In the genomic region with DNA sequence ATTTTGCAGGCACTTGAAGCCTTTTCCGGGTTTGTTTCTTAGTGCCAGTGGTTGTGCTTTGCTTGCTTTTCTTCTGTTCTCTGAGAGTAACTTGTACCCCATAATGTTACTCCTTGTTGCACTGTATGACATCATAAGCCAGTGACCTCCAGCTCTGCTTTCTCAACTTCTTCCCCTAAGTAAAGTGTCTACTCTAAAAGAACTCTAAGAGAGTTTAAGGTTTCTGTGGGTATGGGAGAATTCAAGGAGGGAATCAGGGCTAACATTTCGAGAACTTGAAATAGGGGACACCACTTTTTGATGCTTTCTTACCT, we compare ENCODE assay signal across 28 cellular contexts.
DNase-seq lines count a peak whose midpoint lies in the region; ATAC-seq and TF ChIP-seq lines count a peak whose summit lies in the region.
"Had no signal": no experiment of that assay in that cellular context is flagged by ENCODE, and none has a peak within 500 bp of the region (broad histone marks: within the 10 kb centered on the region; RNA-seq: fewer than 3 reads in every experiment).

No MANE protein-coding gene starts in this region.

- TF ChIP-seq EP300 in upper lobe of left lung (IDR thresholded peaks at IDR 0.05), result no peak

- H3K9ac ChIP-seq in colonic mucosa (ENCODE audit: low read depth in 2 of 2, low read length in 2 of 2), result no peak overlapping the region
- H3K9ac ChIP-seq: GM23248 had no signal

- H3K4me3 ChIP-seq in colonic mucosa, result no peak overlapping the region
- H3K4me3 ChIP-seq in left lung, result no peak overlapping the region
- no peak overlapping the region for H3K4me3 ChIP-seq in upper lobe of left lung
- H3K4me3 ChIP-seq: cardiac muscle cell, GM23248, heart right ventricle, mucosa of descending colon, Peyer's patch, vagina had no signal

- TF ChIP-seq POLR2A in upper lobe of left lung (IDR thresholded peaks at IDR 0.05), result no peak

- peak overlapping the region; percentile 8 for H3K27ac Mint-ChIP-seq in activated T-cell treated with anti-CD3 and anti-CD28 coated beads, Interleukin-2, amount 50 U/mL, for 24 hours
- H3K27ac Mint-ChIP-seq: activated naive CD8-positive, alpha-beta T cell; natural killer cell treated with Interleukin-12 subunit alpha and Interleukin-12 subunit beta and Interleukin-15 and Interleukin-18, amount 100 ng/mL, for 72 hours had no signal

- WGBS in upper lobe of left lung, 2 donors, result 59 to 72% methylated on average over 2 of the region's 2 CpGs

- H3K36me3 Mint-ChIP-seq in activated T-cell treated with anti-CD3 and anti-CD28 coated beads, Interleukin-2, amount 50 U/mL, for 24 hours (ENCODE audit: low read depth), result peaks cover 69% of the 10 kb centered on the region
- H3K36me3 Mint-ChIP-seq: natural killer cell treated with Interleukin-12 subunit alpha and Interleukin-12 subunit beta and Interleukin-15 and Interleukin-18, amount 100 ng/mL, for 72 hours had no signal

- ATAC-seq in left lung (peak; percentile 80), upper lobe of left lung (ENCODE audit: low FRiP score in 2 of 2) (peak in 1 of 2 donors; percentile 65), GM21367 (IDR thresholded peaks at IDR 0.05; ENCODE audit: unreplicated experiment) (no peak), HG03045 (IDR thresholded peaks at IDR 0.05; ENCODE audit: unreplicated experiment) (no peak)
- ATAC-seq: effector memory CD8-positive, alpha-beta T cell; heart right ventricle; natural killer cell treated with Interleukin-12 subunit alpha and Interleukin-12 subunit beta and Interleukin-15 and Interleukin-18, amount 100 ng/mL, for 72 hours had no signal

- TF ChIP-seq CTCF in colonic mucosa (IDR thresholded peaks at IDR 0.05) (no peak), left lung (IDR thresholded peaks at IDR 0.05) (no peak), upper lobe of left lung (IDR thresholded peaks at IDR 0.05) (no peak)

- H3K27me3 ChIP-seq in colonic mucosa (no peaks in the 10 kb centered on the region), left lung (no peaks in the 10 kb centered on the region), upper lobe of left lung (no peaks in the 10 kb centered on the region)
- H3K27me3 ChIP-seq: cardiac muscle cell, heart right ventricle, Peyer's patch, vagina had no signal

- intact Hi-C loops in colonic mucosa (cut with DNase I) (no loop called here), left lung (cut with DNase I) (no loop called here)

- no peaks in the 10 kb centered on the region for H3K9me3 Mint-ChIP-seq in activated T-cell treated with anti-CD3 and anti-CD28 coated beads, Interleukin-2, amount 50 U/mL, for 24 hours
- H3K9me3 Mint-ChIP-seq: CD4-positive, CD25-positive, alpha-beta regulatory T cell; effector memory CD8-positive, alpha-beta T cell; natural killer cell treated with Interleukin-12 subunit alpha and Interleukin-12 subunit beta and Interleukin-15 and Interleukin-18, amount 100 ng/mL, for 72 hours had no signal

- no peaks in the 10 kb centered on the region for H3K27me3 Mint-ChIP-seq in activated T-cell treated with anti-CD3 and anti-CD28 coated beads, Interleukin-2, amount 50 U/mL, for 24 hours
- H3K27me3 Mint-ChIP-seq: activated naive CD8-positive, alpha-beta T cell; CD4-positive, CD25-positive, alpha-beta regulatory T cell; effector memory CD8-positive, alpha-beta T cell; natural killer cell treated with Interleukin-12 subunit alpha and Interleukin-12 subunit beta and Interleukin-15 and Interleukin-18, amount 100 ng/mL, for 72 hours had no signal

- DNase-seq in activated T-cell treated with anti-CD3 and anti-CD28 coated beads, Interleukin-2, amount 50 U/mL, for 24 hours, result no peak
- DNase-seq in activated T-cell treated with anti-CD3 and anti-CD28 coated beads, Interleukin-2, amount 50 U/mL, for 48 hours, result no peak
- DNase-seq in colonic mucosa (no peak), left lung (no peak), upper lobe of left lung (peak in 1 of 2 donors; percentile 34), caudate nucleus (lab: John Stamatoyannopoulos, UW) (no peak)
- DNase-seq: activated effector memory CD4-positive, alpha-beta T cell treated with Interleukin-2 at 50 U/mL for 16 hours; aorta; CD4-positive, CD25-positive, alpha-beta regulatory T cell; effector memory CD8-positive, alpha-beta T cell; GM23248; heart right ventricle; Kasumi-1; mucosa of descending colon; NCI-H1436; NCI-H2081 treated with DMSO at 0.1 percent for 48 hours; NCI-H345; Peyer's patch; SHP77; stimulated activated naive CD4-positive, alpha-beta T cell; T-helper 2 cell had no signal

- H3K4me1 ChIP-seq in colonic mucosa (no peaks in the 10 kb centered on the region), left lung (peaks cover 0 to 4% of the 10 kb centered on the region in 2 donors), upper lobe of left lung (peaks cover 0 to 3% (median under 1%) of the 10 kb centered on the region in 4 donors)
- H3K4me1 ChIP-seq: heart right ventricle, Peyer's patch, vagina had no signal

- H3K4me1 Mint-ChIP-seq in activated T-cell treated with anti-CD3 and anti-CD28 coated beads, Interleukin-2, amount 50 U/mL, for 24 hours (ENCODE audit: low read depth), result no peaks in the 10 kb centered on the region
- H3K4me1 Mint-ChIP-seq: CD4-positive, CD25-positive, alpha-beta regulatory T cell had no signal

- H3K36me3 ChIP-seq in colonic mucosa, result no peaks in the 10 kb centered on the region
- H3K36me3 ChIP-seq in left lung, result peaks cover 4 to 59% of the 10 kb centered on the region in 2 donors
- peaks cover 0 to 32% (median 5%) of the 10 kb centered on the region in 4 donors for H3K36me3 ChIP-seq in upper lobe of left lung
- H3K36me3 ChIP-seq: cardiac muscle cell, Peyer's patch had no signal

- H3K27ac ChIP-seq in colonic mucosa (peak overlapping the region; percentile 13), left lung (peak overlapping the region in 1 of 2 donors; percentile 50), upper lobe of left lung (peak overlapping the region; percentile 13 to 44 (median 36)), caudate nucleus (ENCODE audit: low read depth, low read length) (no peak overlapping the region)
- H3K27ac ChIP-seq: cardiac muscle cell, GM23248, heart right ventricle, HL-60, Peyer's patch, vagina had no signal

- H3K9me3 ChIP-seq in colonic mucosa (no peaks in the 10 kb centered on the region), left lung (no peaks in the 10 kb centered on the region), upper lobe of left lung (no peaks in the 10 kb centered on the region)
- H3K9me3 ChIP-seq: heart right ventricle, mucosa of descending colon, Peyer's patch, vagina had no signal

- no peak overlapping the region for H3K4me3 Mint-ChIP-seq in activated T-cell treated with anti-CD3 and anti-CD28 coated beads, Interleukin-2, amount 50 U/mL, for 24 hours
- H3K4me3 Mint-ChIP-seq: activated naive CD8-positive, alpha-beta T cell; CD4-positive, CD25-positive, alpha-beta regulatory T cell; effector memory CD8-positive, alpha-beta T cell; natural killer cell treated with Interleukin-12 subunit alpha and Interleukin-12 subunit beta and Interleukin-15 and Interleukin-18, amount 100 ng/mL, for 72 hours had no signal
